In genomic region chrX:74906427-74906826, GRCh38 we compare ENCODE assay signal across 21 cellular contexts. TPM values are rescaled to one million over a fixed set of nuclear protein-coding genes. Genes with fewer than 3 reads are reported as not detected.
"Had no signal": no experiment of that assay in that cellular context is flagged by ENCODE, and none has a peak within 500 bp of the region (broad histone marks: within the 10 kb centered on the region; RNA-seq: fewer than 3 reads in every experiment).

No MANE protein-coding gene starts in this region.

- H3K27ac ChIP-seq: coronary artery, dorsolateral prefrontal cortex, gastrocnemius medialis, heart right ventricle, left lung, lower lobe of right lung had no signal

- H3K4me1 ChIP-seq: gastrocnemius medialis, heart right ventricle, left lung, lower lobe of right lung had no signal

- H3K27me3 ChIP-seq: esophagus muscularis mucosa, gastrocnemius medialis, heart right ventricle, left lung had no signal

- H3K9me3 ChIP-seq: esophagus muscularis mucosa, gastrocnemius medialis, heart right ventricle, left lung, lower lobe of right lung, mucosa of descending colon had no signal

- DNase-seq: dermis blood vessel endothelial cell; dorsolateral prefrontal cortex; effector CD4-positive, alpha-beta T cell; effector memory CD4-positive, alpha-beta T cell; foreskin melanocyte; gastrocnemius medialis; glutamatergic neuron; head of caudate nucleus; heart right ventricle; hippocampal formation; left cardiac atrium; left lung; left ventricle myocardium superior; lower lobe of right lung; mesenchymal stem cell; mucosa of descending colon had no signal

- H3K4me3 ChIP-seq: coronary artery, dorsolateral prefrontal cortex, esophagus muscularis mucosa, gastrocnemius medialis, heart right ventricle, left lung, lower lobe of right lung, mucosa of descending colon had no signal

- H3K36me3 ChIP-seq: esophagus muscularis mucosa, gastrocnemius medialis, heart right ventricle, left lung, lower lobe of right lung had no signal

RNA-seq across cellular contexts. Expression of gene NEXMIF, which starts 18.8 kb away (rescaled TPM):
- total RNA-seq: dermis blood vessel endothelial cell, endothelial cell of umbilical vein, fibroblast of villous mesenchyme, glomerular endothelial cell had no signal
